1 cellular context compared by ENCODE assay signal in the genomic region with DNA sequence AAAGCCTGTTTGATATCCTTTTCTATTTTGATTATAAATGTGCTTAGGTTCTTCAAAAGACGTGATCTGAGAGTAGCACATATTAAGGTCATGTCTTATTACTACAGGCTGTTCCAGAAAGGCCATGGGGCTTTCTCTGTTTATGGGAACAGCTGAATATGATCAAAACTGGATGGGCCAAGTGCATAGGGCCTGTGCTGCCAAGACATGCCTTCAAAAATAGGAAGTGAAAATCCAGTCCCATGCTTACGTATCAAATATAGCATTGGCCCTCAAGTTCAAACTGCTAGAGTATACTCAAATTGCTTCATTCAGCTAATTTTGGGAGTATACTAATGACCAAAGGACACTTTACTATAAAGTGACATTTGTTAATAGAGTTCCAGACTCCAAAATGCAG.
TF ChIP-seq lines count a peak whose summit lies in the region.

No MANE protein-coding gene starts in this region.

TF ChIP-seq in H1, 55 proteins besides CTCF, POLR2A, EP300 and RAD21 (continued from another document):
- TF ChIP-seq, protein P1, sequence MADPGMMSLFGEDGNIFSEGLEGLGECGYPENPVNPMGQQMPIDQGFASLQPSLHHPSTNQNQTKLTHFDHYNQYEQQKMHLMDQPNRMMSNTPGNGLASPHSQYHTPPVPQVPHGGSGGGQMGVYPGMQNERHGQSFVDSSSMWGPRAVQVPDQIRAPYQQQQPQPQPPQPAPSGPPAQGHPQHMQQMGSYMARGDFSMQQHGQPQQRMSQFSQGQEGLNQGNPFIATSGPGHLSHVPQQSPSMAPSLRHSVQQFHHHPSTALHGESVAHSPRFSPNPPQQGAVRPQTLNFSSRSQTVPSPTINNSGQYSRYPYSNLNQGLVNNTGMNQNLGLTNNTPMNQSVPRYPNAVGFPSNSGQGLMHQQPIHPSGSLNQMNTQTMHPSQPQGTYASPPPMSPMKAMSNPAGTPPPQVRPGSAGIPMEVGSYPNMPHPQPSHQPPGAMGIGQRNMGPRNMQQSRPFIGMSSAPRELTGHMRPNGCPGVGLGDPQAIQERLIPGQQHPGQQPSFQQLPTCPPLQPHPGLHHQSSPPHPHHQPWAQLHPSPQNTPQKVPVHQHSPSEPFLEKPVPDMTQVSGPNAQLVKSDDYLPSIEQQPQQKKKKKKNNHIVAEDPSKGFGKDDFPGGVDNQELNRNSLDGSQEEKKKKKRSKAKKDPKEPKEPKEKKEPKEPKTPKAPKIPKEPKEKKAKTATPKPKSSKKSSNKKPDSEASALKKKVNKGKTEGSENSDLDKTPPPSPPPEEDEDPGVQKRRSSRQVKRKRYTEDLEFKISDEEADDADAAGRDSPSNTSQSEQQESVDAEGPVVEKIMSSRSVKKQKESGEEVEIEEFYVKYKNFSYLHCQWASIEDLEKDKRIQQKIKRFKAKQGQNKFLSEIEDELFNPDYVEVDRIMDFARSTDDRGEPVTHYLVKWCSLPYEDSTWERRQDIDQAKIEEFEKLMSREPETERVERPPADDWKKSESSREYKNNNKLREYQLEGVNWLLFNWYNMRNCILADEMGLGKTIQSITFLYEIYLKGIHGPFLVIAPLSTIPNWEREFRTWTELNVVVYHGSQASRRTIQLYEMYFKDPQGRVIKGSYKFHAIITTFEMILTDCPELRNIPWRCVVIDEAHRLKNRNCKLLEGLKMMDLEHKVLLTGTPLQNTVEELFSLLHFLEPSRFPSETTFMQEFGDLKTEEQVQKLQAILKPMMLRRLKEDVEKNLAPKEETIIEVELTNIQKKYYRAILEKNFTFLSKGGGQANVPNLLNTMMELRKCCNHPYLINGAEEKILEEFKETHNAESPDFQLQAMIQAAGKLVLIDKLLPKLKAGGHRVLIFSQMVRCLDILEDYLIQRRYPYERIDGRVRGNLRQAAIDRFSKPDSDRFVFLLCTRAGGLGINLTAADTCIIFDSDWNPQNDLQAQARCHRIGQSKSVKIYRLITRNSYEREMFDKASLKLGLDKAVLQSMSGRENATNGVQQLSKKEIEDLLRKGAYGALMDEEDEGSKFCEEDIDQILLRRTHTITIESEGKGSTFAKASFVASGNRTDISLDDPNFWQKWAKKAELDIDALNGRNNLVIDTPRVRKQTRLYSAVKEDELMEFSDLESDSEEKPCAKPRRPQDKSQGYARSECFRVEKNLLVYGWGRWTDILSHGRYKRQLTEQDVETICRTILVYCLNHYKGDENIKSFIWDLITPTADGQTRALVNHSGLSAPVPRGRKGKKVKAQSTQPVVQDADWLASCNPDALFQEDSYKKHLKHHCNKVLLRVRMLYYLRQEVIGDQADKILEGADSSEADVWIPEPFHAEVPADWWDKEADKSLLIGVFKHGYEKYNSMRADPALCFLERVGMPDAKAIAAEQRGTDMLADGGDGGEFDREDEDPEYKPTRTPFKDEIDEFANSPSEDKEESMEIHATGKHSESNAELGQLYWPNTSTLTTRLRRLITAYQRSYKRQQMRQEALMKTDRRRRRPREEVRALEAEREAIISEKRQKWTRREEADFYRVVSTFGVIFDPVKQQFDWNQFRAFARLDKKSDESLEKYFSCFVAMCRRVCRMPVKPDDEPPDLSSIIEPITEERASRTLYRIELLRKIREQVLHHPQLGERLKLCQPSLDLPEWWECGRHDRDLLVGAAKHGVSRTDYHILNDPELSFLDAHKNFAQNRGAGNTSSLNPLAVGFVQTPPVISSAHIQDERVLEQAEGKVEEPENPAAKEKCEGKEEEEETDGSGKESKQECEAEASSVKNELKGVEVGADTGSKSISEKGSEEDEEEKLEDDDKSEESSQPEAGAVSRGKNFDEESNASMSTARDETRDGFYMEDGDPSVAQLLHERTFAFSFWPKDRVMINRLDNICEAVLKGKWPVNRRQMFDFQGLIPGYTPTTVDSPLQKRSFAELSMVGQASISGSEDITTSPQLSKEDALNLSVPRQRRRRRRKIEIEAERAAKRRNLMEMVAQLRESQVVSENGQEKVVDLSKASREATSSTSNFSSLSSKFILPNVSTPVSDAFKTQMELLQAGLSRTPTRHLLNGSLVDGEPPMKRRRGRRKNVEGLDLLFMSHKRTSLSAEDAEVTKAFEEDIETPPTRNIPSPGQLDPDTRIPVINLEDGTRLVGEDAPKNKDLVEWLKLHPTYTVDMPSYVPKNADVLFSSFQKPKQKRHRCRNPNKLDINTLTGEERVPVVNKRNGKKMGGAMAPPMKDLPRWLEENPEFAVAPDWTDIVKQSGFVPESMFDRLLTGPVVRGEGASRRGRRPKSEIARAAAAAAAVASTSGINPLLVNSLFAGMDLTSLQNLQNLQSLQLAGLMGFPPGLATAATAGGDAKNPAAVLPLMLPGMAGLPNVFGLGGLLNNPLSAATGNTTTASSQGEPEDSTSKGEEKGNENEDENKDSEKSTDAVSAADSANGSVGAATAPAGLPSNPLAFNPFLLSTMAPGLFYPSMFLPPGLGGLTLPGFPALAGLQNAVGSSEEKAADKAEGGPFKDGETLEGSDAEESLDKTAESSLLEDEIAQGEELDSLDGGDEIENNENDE (IDR thresholded peaks at IDR 0.05; ENCODE audit: insufficient replicate concordance, low read length), result no peak
- TF ChIP-seq KDM1A (IDR thresholded peaks at IDR 0.05; ENCODE audit: borderline replicate concordance, low read length) (no peak), SUZ12 (IDR thresholded peaks at IDR 0.05; ENCODE audit: low read length) (no peak), EGR1 (IDR thresholded peaks at IDR 0.05; ENCODE audit: borderline replicate concordance, low read depth, low read length) (no peak), RNF2 (IDR thresholded peaks at IDR 0.05; ENCODE audit: borderline replicate concordance, low read depth, low read length, missing control alignments, poor library complexity, severe bottlenecking) (no peak), PHF8 (conservative IDR thresholded peaks at IDR 0.05; ENCODE audit: low read depth, low read length) (no peak), KDM5A (IDR thresholded peaks at IDR 0.05; ENCODE audit: low read length) (no peak), CREB1 (IDR thresholded peaks at IDR 0.05) (no peak), SP1 (IDR thresholded peaks at IDR 0.05; ENCODE audit: low read depth, low read length) (no peak), SIRT6 (IDR thresholded peaks at IDR 0.05; ENCODE audit: low read length) (no peak)
- TF ChIP-seq, protein P2, sequence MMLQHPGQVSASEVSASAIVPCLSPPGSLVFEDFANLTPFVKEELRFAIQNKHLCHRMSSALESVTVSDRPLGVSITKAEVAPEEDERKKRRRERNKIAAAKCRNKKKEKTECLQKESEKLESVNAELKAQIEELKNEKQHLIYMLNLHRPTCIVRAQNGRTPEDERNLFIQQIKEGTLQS (IDR thresholded peaks at IDR 0.05; ENCODE audit: insufficient read depth, low read depth, low read length), result no peak
- TF ChIP-seq, protein P3, sequence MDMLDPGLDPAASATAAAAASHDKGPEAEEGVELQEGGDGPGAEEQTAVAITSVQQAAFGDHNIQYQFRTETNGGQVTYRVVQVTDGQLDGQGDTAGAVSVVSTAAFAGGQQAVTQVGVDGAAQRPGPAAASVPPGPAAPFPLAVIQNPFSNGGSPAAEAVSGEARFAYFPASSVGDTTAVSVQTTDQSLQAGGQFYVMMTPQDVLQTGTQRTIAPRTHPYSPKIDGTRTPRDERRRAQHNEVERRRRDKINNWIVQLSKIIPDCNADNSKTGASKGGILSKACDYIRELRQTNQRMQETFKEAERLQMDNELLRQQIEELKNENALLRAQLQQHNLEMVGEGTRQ (IDR thresholded peaks at IDR 0.05; ENCODE audit: low read length), result no peak
